18 cellular contexts compared by ENCODE assay signal in genomic region chr3:22996926-22997600, GRCh38.
DNase-seq lines count a peak whose midpoint lies in the region; ATAC-seq and TF ChIP-seq lines count a peak whose summit lies in the region.
"Had no signal": no experiment of that assay in that cellular context is flagged by ENCODE, and none has a peak within 500 bp of the region (broad histone marks: within the 10 kb centered on the region; RNA-seq: fewer than 3 reads in every experiment).

No MANE protein-coding gene starts in this region.

- peak; percentile 40 for DNase-seq in ELF-1 (ENCODE audit: low read depth, low spot score)
- DNase-seq in amniotic epithelial cell (ENCODE audit: low read depth) = peak; percentile 17
- peak; percentile 35 for DNase-seq in iris pigment epithelial cell (ENCODE audit: low read depth)
- peak; percentile 97 for DNase-seq in retinal pigment epithelial cell (ENCODE audit: low read depth)
- no peak for DNase-seq in iPS-NIHi11 (ENCODE audit: low spot score)
- DNase-seq: Calu3; CD8-positive, alpha-beta memory T cell; GF-D8; NCI-H1092 treated with DMSO at 0.1 percent for 48 hours; NCI-H146; NCI-H2029; NCI-H2171 treated with DMSO at 0.1 percent for 48 hours; NCI-H524 treated with DMSO at 0.1 percent for 48 hours had no signal

- H3K4me3 ChIP-seq in retinal pigment epithelial cell (ENCODE audit: low read length) = no peak overlapping the region
- H3K4me3 ChIP-seq: K562, SJSA1 had no signal

- no peak for TF ChIP-seq CTCF in retinal pigment epithelial cell (conservative IDR thresholded peaks at IDR 0.05; ENCODE audit: low read depth, low read length)

- ATAC-seq in GM18907 (IDR thresholded peaks at IDR 0.05; ENCODE audit: unreplicated experiment) (no peak), HG03108 (IDR thresholded peaks at IDR 0.05; ENCODE audit: unreplicated experiment) (no peak)
- ATAC-seq: K562, Right ventricle myocardium inferior had no signal
